In genomic region chr2:36779462-36779861, GRCh38 we compare ENCODE assay signal across 22 cellular contexts.
"Had no signal": no experiment of that assay in that cellular context is flagged by ENCODE, and none has a peak within 500 bp of the region (broad histone marks: within the 10 kb centered on the region; RNA-seq: fewer than 3 reads in every experiment).

No MANE protein-coding gene starts in this region.

- ATAC-seq: T-helper 17 cell had no signal

- H3K4me3 ChIP-seq: lower lobe of right lung, mucosa of descending colon, ovary, suprapubic skin, tibial nerve had no signal

- DNase-seq: activated CD4-positive, alpha-beta memory T cell treated with anti-CD3 and anti-CD28 coated beads, Interleukin-2, amount 10 ng/mL, durations not matched to agents 7 days and 5 days; activated CD4-positive, CD25-positive, alpha-beta regulatory T cell treated with anti-CD3 and anti-CD28 coated beads, Interleukin-2, amount 50 U/mL, for 72 hours; activated CD8-positive, alpha-beta memory T cell treated with anti-CD3 and anti-CD28 coated beads, Interleukin-2, amount 50 U/mL, for 48 hours; activated gamma-delta T cell; activated naive CD4-positive, alpha-beta T cell treated with anti-CD3 and anti-CD28 coated beads, Interleukin-2, amount 50 U/mL, for 16 hours; activated T-cell treated with anti-CD3 and anti-CD28 coated beads, Interleukin-2, amount 50 U/mL, for 24 hours; endodermal cell; heart right ventricle; lower lobe of right lung; ovary; stimulated activated CD4-positive, alpha-beta T cell treated with anti-CD3 and anti-CD28 coated beads, Interleukin-15, amount 100 ng/mL, for 24 hours; stimulated activated CD4-positive, alpha-beta T cell treated with anti-CD3 and anti-CD28 coated beads, Interleukin-2, amount 100 ng/mL, for 24 hours; T-helper 17 cell; T1000; WERI-Rb-1 had no signal

- H3K4me3 Mint-ChIP-seq: activated CD4-positive, alpha-beta memory T cell treated with anti-CD3 and anti-CD28 coated beads, Interleukin-2, amount 10 ng/mL, durations not matched to agents 7 days and 5 days; activated CD4-positive, alpha-beta T cell treated with anti-CD3 and anti-CD28 coated beads, Interleukin-2, amount 10 ng/mL, durations not matched to agents 24 days and 14 days; activated T-cell treated with anti-CD3 and anti-CD28 coated beads, Interleukin-2, amount 50 U/mL, for 24 hours; endodermal cell; nephron; T-helper 17 cell had no signal

- H3K4me1 Mint-ChIP-seq: activated CD4-positive, alpha-beta memory T cell treated with anti-CD3 and anti-CD28 coated beads, Interleukin-2, amount 10 ng/mL, durations not matched to agents 7 days and 5 days; activated CD4-positive, alpha-beta T cell treated with anti-CD3 and anti-CD28 coated beads, Interleukin-2, amount 10 ng/mL, durations not matched to agents 24 days and 14 days had no signal

- H3K36me3 ChIP-seq: heart right ventricle, lower lobe of right lung, neutrophil, ovary, suprapubic skin, tibial nerve, WERI-Rb-1 had no signal

- H3K27me3 ChIP-seq: heart right ventricle, neutrophil, ovary, suprapubic skin, tibial nerve had no signal

- H3K9me3 ChIP-seq: heart right ventricle, lower lobe of right lung, mucosa of descending colon, neutrophil, ovary, suprapubic skin, tibial nerve had no signal

- H3K9me3 Mint-ChIP-seq: activated CD4-positive, alpha-beta memory T cell treated with anti-CD3 and anti-CD28 coated beads, Interleukin-2, amount 10 ng/mL, durations not matched to agents 7 days and 5 days; activated CD4-positive, alpha-beta T cell treated with anti-CD3 and anti-CD28 coated beads, Interleukin-2, amount 10 ng/mL, durations not matched to agents 24 days and 14 days; activated T-cell treated with anti-CD3 and anti-CD28 coated beads, Interleukin-2, amount 50 U/mL, for 24 hours; endodermal cell; nephron had no signal

- H3K27ac Mint-ChIP-seq: activated CD4-positive, alpha-beta memory T cell treated with anti-CD3 and anti-CD28 coated beads, Interleukin-2, amount 10 ng/mL, durations not matched to agents 7 days and 5 days; activated CD4-positive, alpha-beta T cell treated with anti-CD3 and anti-CD28 coated beads, Interleukin-2, amount 10 ng/mL, durations not matched to agents 24 days and 14 days; activated T-cell treated with anti-CD3 and anti-CD28 coated beads, Interleukin-2, amount 50 U/mL, for 24 hours; endodermal cell; nephron; progenitor cell of endocrine pancreas; T-helper 17 cell had no signal

- H3K27ac ChIP-seq: heart right ventricle, lower lobe of right lung, neutrophil, ovary, suprapubic skin, WERI-Rb-1 had no signal
